32 cellular contexts compared by ENCODE assay signal in the genomic region with DNA sequence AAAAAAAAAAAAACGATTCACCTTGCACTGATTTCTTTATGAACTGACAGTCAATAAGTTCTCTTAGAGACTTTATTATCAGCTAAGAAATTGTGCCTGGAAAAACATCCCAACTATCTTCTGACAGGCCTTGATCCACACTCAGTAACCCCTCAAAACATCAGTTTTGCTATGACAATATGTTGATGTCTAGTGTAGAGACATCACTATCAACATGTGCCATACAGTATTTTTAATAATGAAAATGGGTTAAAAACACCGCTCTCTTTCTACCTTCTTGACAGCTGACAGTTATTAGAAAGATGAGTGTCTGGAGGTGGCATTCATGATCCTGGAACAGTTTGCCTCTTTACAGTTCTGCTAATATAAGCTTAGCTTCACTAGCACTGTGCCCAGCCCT.
"Had no signal": no experiment of that assay in that cellular context is flagged by ENCODE, and none has a peak within 500 bp of the region (broad histone marks: within the 10 kb centered on the region; RNA-seq: fewer than 3 reads in every experiment).

No MANE protein-coding gene starts in this region.

- H3K36me3 ChIP-seq: adrenal gland, brain microvascular endothelial cell, breast epithelium had no signal

- DNase-seq: activated B cell treated with CpG ODN at 0.5 μM for 24 hours; activated CD4-positive, alpha-beta memory T cell treated with anti-CD3 and anti-CD28 coated beads for 36 hours; activated CD4-positive, alpha-beta T cell treated with anti-CD3 and anti-CD28 coated beads for 4 hours; activated CD4-positive, alpha-beta T cell treated with anti-CD3 and anti-CD28 coated beads, Interleukin-2, amount 10 ng/mL, durations not matched to agents 24 days and 14 days; activated CD4-positive, alpha-beta T cell treated with anti-CD3 and anti-CD28 coated beads, Interleukin-2, amount 50 U/mL, for 1 hour; activated CD4-positive, alpha-beta T cell treated with anti-CD3 and anti-CD28 coated beads, Interleukin-2, amount 50 U/mL, for 4 hours; activated CD4-positive, CD25-positive, alpha-beta regulatory T cell treated with anti-CD3 and anti-CD28 coated beads, Interleukin-2, amount 50 U/mL, for 72 hours; activated CD8-positive, alpha-beta memory T cell treated with anti-CD3 and anti-CD28 coated beads, Interleukin-2, amount 50 U/mL, for 4 hours; activated CD8-positive, alpha-beta T cell treated with anti-CD3 and anti-CD28 coated beads for 36 hours; activated effector memory CD4-positive, alpha-beta T cell treated with anti-CD3 and anti-CD28 coated beads, Interleukin-2, amount 50 U/mL, for 16 hours; activated gamma-delta T cell treated with Interleukin-2 at 50 U/mL for 16 hours; activated naive CD4-positive, alpha-beta T cell; activated naive CD4-positive, alpha-beta T cell treated with anti-CD3 and anti-CD28 coated beads for 36 hours; activated naive CD4-positive, alpha-beta T cell treated with anti-CD3 and anti-CD28 coated beads, Interleukin-2, amount 50 U/mL, for 16 hours; activated naive CD8-positive, alpha-beta T cell treated with anti-CD3 and anti-CD28 coated beads for 36 hours; activated T-cell treated with anti-CD3 and anti-CD28 coated beads for 4 hours; activated T-cell treated with anti-CD3 and anti-CD28 coated beads, Interleukin-2, amount 50 U/mL, for 1 hour; activated T-cell treated with anti-CD3 and anti-CD28 coated beads, Interleukin-2, amount 50 U/mL, for 4 hours; activated T-cell treated with anti-CD3 and anti-CD28 coated beads, Interleukin-2, amount 50 U/mL, for 72 hours; adrenal gland; amniotic stem cell; aorta; body of pancreas; brain microvascular endothelial cell; central memory CD4-positive, alpha-beta T cell; T-helper 1 cell; T-helper 2 cell; T-helper 9 cell had no signal

- H3K27ac ChIP-seq: adrenal gland, body of pancreas, brain microvascular endothelial cell, breast epithelium, VCaP had no signal

- H3K27me3 ChIP-seq: adrenal gland, body of pancreas, brain microvascular endothelial cell, breast epithelium had no signal

- H3K4me3 ChIP-seq: adrenal gland, body of pancreas, breast epithelium had no signal

- H3K4me1 ChIP-seq: adrenal gland, body of pancreas, breast epithelium had no signal

- ATAC-seq: activated CD8-positive, alpha-beta T cell treated with anti-CD3 and anti-CD28 coated beads for 36 hours; activated naive CD4-positive, alpha-beta T cell treated with anti-CD3 and anti-CD28 coated beads, Interleukin-2, amount 50 U/mL, for 72 hours; activated T-cell treated with anti-CD3 and anti-CD28 coated beads, Interleukin-2, amount 50 U/mL, for 4 hours; activated T-cell treated with anti-CD3 and anti-CD28 coated beads, Interleukin-2, amount 50 U/mL, for 72 hours; activated T-helper 17 cell treated with anti-CD3 and anti-CD28 coated beads, Interleukin-2, amount 50 U/mL, for 72 hours; body of pancreas had no signal

- H3K9me3 ChIP-seq: adrenal gland, body of pancreas, breast epithelium had no signal
